In the genomic region with DNA sequence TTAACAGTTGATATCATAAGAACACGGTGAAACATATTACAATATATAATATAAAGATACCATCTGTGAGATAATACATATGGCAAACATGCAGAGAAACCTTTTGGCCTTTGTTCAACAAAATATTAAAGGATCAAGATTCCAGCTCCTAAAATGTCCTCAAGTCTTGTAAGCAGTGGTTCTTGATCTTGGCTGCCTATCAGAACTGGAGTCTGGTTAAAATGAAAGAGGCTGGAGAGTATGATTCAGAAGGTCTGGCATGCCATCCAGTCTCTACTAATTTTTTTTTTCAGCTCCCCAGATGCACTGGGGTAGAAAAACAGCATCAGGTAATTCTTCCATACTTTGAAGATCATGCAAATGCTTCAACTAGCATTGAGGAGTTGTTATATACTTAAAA, we compare ENCODE assay signal across 10 cellular contexts.
DNase-seq lines count a peak whose midpoint lies in the region; ATAC-seq and TF ChIP-seq lines count a peak whose summit lies in the region.
"Had no signal": no experiment of that assay in that cellular context is flagged by ENCODE, and none has a peak within 500 bp of the region (broad histone marks: within the 10 kb centered on the region; RNA-seq: fewer than 3 reads in every experiment).

No MANE protein-coding gene starts in this region.

- peaks cover 0 to 1% of the 10 kb centered on the region in 2 donors for H3K27me3 Mint-ChIP-seq in CD8-positive, alpha-beta memory T cell

- POLR2A ChIA-PET in CD8-positive, alpha-beta memory T cell (lab: Charles Lee): no interaction called here

- DNase-seq in EH (ENCODE audit: low read depth) (peak; percentile 89), RWPE2 (ENCODE audit: low spot score) (no peak), fibroblast of mammary gland (ENCODE audit: low read depth) (peak; percentile 85), skeletal muscle cell (ENCODE audit: low read depth) (peak; percentile 68), T-helper 9 cell (no peak), DMS53 (lab: John Stamatoyannopoulos, UW) (no peak)
- no peak for DNase-seq in stimulated activated naive CD4-positive, alpha-beta T cell (lab: John Stamatoyannopoulos, UW)
- no peak for DNase-seq in CD8-positive, alpha-beta memory T cell
- DNase-seq: T1000 had no signal

- no peak overlapping the region for H3K27ac Mint-ChIP-seq in CD8-positive, alpha-beta memory T cell

- H3K27ac ChIP-seq in RWPE2 (ENCODE audit: poor library complexity, severe bottlenecking): peak overlapping the region; percentile 39
- no peak overlapping the region for H3K27ac ChIP-seq in CD8-positive, alpha-beta memory T cell (ENCODE audit: low read depth, low read length)
- H3K27ac ChIP-seq: neural progenitor cell had no signal

- H3K27me3 ChIP-seq in RWPE2 (ENCODE audit: insufficient read depth, poor library complexity, severe bottlenecking): no peaks in the 10 kb centered on the region
- H3K27me3 ChIP-seq in CD8-positive, alpha-beta memory T cell (ENCODE audit: insufficient read depth, low read length, poor library complexity, severe bottlenecking): no peaks in the 10 kb centered on the region
- H3K27me3 ChIP-seq: neural progenitor cell had no signal

- TF ChIP-seq CTCF in RWPE2 (IDR thresholded peaks at IDR 0.05; ENCODE audit: poor library complexity, severe bottlenecking) (no peak), fibroblast of mammary gland (conservative IDR thresholded peaks at IDR 0.05; ENCODE audit: control insufficient read depth, insufficient read depth, low read depth, low read length) (no peak)

- no peak for ATAC-seq in RWPE2 (ENCODE audit: low read depth)

- H3K9me3 ChIP-seq in RWPE2 (ENCODE audit: severe bottlenecking): no peaks in the 10 kb centered on the region
- H3K9me3 ChIP-seq in CD8-positive, alpha-beta memory T cell (ENCODE audit: low read length): no peaks in the 10 kb centered on the region

- peaks cover 29% of the 10 kb centered on the region for H3K4me1 ChIP-seq in RWPE2 (ENCODE audit: insufficient read depth, poor library complexity, severe bottlenecking)
- H3K4me1 ChIP-seq in CD8-positive, alpha-beta memory T cell (ENCODE audit: insufficient read depth, low read length): no peaks in the 10 kb centered on the region
- H3K4me1 ChIP-seq: neural progenitor cell had no signal

- no peaks in the 10 kb centered on the region for H3K36me3 Mint-ChIP-seq in CD8-positive, alpha-beta memory T cell
- H3K36me3 Mint-ChIP-seq: neural progenitor cell had no signal

- H3K4me1 Mint-ChIP-seq in CD8-positive, alpha-beta memory T cell: peaks cover 10 to 18% (median 17%) of the 10 kb centered on the region in 3 donors
- H3K4me1 Mint-ChIP-seq: neural progenitor cell had no signal

- CTCF ChIA-PET in CD8-positive, alpha-beta memory T cell (lab: Charles Lee): interaction anchor here (0.7 kb wide), 1 partner anchor 1093 kb away, joined by 3 read pairs; no protein-coding TSS in a partner anchor

- no peaks in the 10 kb centered on the region for H3K9me3 Mint-ChIP-seq in CD8-positive, alpha-beta memory T cell
- H3K9me3 Mint-ChIP-seq: neural progenitor cell had no signal

- peaks cover 40% of the 10 kb centered on the region for H3K36me3 ChIP-seq in RWPE2 (ENCODE audit: low read depth)
- no peaks in the 10 kb centered on the region for H3K36me3 ChIP-seq in CD8-positive, alpha-beta memory T cell (ENCODE audit: insufficient read depth, low read length)
- H3K36me3 ChIP-seq: neural progenitor cell had no signal

- H3K4me3 Mint-ChIP-seq in CD8-positive, alpha-beta memory T cell: no peak overlapping the region
- H3K4me3 Mint-ChIP-seq: neural progenitor cell had no signal

- no peak overlapping the region for H3K4me3 ChIP-seq in RWPE2 (ENCODE audit: severe bottlenecking)
- no peak overlapping the region for H3K4me3 ChIP-seq in fibroblast of mammary gland (ENCODE audit: control insufficient read depth, low read depth, low read length)
- H3K4me3 ChIP-seq in skeletal muscle cell (ENCODE audit: low read depth, low read length): no peak overlapping the region
- H3K4me3 ChIP-seq in CD8-positive, alpha-beta memory T cell (ENCODE audit: low read length): no peak overlapping the region
- H3K4me3 ChIP-seq: neural progenitor cell had no signal

Comparison
In these comparisons a context has a peak if more than half of its experiments do, and no peak if none do; other contexts are left out.
1. DNase-seq: peak in EH (single experiment), fibroblast of mammary gland (single experiment) and skeletal muscle cell (single experiment); none in RWPE2 (single experiment), stimulated activated naive CD4-positive, alpha-beta T cell (0 of 6), T-helper 9 cell (single experiment), DMS53 (single experiment) and CD8-positive, alpha-beta memory T cell (0 of 5).